Comparison of ENCODE assay signal across 13 cellular contexts in genomic region chr19:46654621-46655152, GRCh38. TPM values are rescaled to one million over a fixed set of nuclear protein-coding genes. Genes with fewer than 3 reads are reported as not detected.
DNase-seq lines count a peak whose midpoint lies in the region; ATAC-seq, FAIRE-seq and TF ChIP-seq lines count a peak whose summit lies in the region.
"Had no signal": no experiment of that assay in that cellular context is flagged by ENCODE, and none has a peak within 500 bp of the region (broad histone marks: within the 10 kb centered on the region; RNA-seq: fewer than 3 reads in every experiment).

No MANE protein-coding gene starts in this region.

- H3K27me3 Mint-ChIP-seq in brain = peaks cover 28% of the 10 kb centered on the region

- H3K27ac ChIP-seq in right cardiac atrium (ENCODE audit: low read length) (peak overlapping the region; percentile 57), osteoblast (ENCODE audit: low read depth, low read length) (no peak overlapping the region), PC-3 (ENCODE audit: low read length) (no peak overlapping the region)

- DNase-seq in G401 (ENCODE audit: low spot score) (peak; percentile 31), right cardiac atrium (peak; percentile 47 to 86 (median 80)), osteoblast (ENCODE audit: insufficient read length, low spot score, missing footprints) (peak; percentile 76), GOT3 (lab: John Stamatoyannopoulos, UW) (no peak), GM19239 (ENCODE audit: insufficient read length, low spot score) (no peak), PC-3 (no peak)
- no peak for DNase-seq in activated CD4-positive, alpha-beta T cell treated with anti-CD3 and anti-CD28 coated beads, Interleukin-2, amount 50 U/mL, for 1 hour
- DNase-seq: activated CD8-positive, alpha-beta memory T cell treated with anti-CD3 and anti-CD28 coated beads, Interleukin-2, amount 10 ng/mL, durations not matched to agents 7 days and 5 days; adrenal gland; NK-92 treated with Interleukin-12 subunit alpha and Interleukin-12 subunit beta, amount 100 ng/mL, for 24 hours; stimulated activated CD4-positive, alpha-beta T cell treated with anti-CD3 and anti-CD28 coated beads, Interleukin-4, amount 100 ng/mL, for 4 hours had no signal

- H3K4me3 ChIP-seq in right cardiac atrium (ENCODE audit: low read length) (no peak overlapping the region), osteoblast (ENCODE audit: insufficient read depth, low read length) (no peak overlapping the region), PC-3 (ENCODE audit: low read length) (no peak overlapping the region)
- H3K4me3 ChIP-seq: adrenal gland had no signal

- H3K27ac Mint-ChIP-seq in brain = peak overlapping the region in 4 of 5 experiments; percentile 50 to 73 (median 65)
- H3K27ac Mint-ChIP-seq: activated CD8-positive, alpha-beta memory T cell treated with anti-CD3 and anti-CD28 coated beads, Interleukin-2, amount 10 ng/mL, durations not matched to agents 7 days and 5 days; T-helper 1 cell treated with Interleukin-12 subunit alpha and Interleukin-12 subunit beta and Interleukin-4 antibody, amounts not matched to agents 30 μg/mL and 1 μg/mL, for 36 hours had no signal

- ATAC-seq in right cardiac atrium = peak; percentile 55 to 67
- no peak for ATAC-seq in PC-3
- ATAC-seq: activated CD8-positive, alpha-beta memory T cell treated with anti-CD3 and anti-CD28 coated beads, Interleukin-2, amount 10 ng/mL, durations not matched to agents 7 days and 5 days had no signal

- H3K79me2 ChIP-seq in osteoblast (ENCODE audit: insufficient read depth, low read length) = no peaks in the 10 kb centered on the region
- no peaks in the 10 kb centered on the region for H3K79me2 ChIP-seq in PC-3 (ENCODE audit: low read length)

- H3K4me2 ChIP-seq in osteoblast (ENCODE audit: insufficient read depth, low read length) (no peak overlapping the region), PC-3 (ENCODE audit: low read length) (no peak overlapping the region)

- intact Hi-C loops in right cardiac atrium (cut with DNase I) = no loop called here
- intact Hi-C loops in PC-3 (cut with micrococcal nuclease) = no loop called here

- H3K9ac ChIP-seq in PC-3 (ENCODE audit: low read length) = no peak overlapping the region

- H3K4me1 ChIP-seq in right cardiac atrium (ENCODE audit: control insufficient read depth, insufficient read depth, low read length) (no peaks in the 10 kb centered on the region), osteoblast (ENCODE audit: insufficient read depth, low read length) (peaks cover 8% of the 10 kb centered on the region), PC-3 (ENCODE audit: insufficient read depth, low read length) (no peaks in the 10 kb centered on the region; the same call in 1 of the 2 replicates)

- H4K20me1 ChIP-seq in osteoblast (ENCODE audit: insufficient read depth, low read length) = peaks cover 2% of the 10 kb centered on the region
- H4K20me1 ChIP-seq in PC-3 (ENCODE audit: low read length) = no peaks in the 10 kb centered on the region

- peak overlapping the region in 3 of 5 experiments; percentile 15 to 32 (median 28) for H3K4me3 Mint-ChIP-seq in brain
- H3K4me3 Mint-ChIP-seq: activated CD8-positive, alpha-beta memory T cell treated with anti-CD3 and anti-CD28 coated beads, Interleukin-2, amount 10 ng/mL, durations not matched to agents 7 days and 5 days; T-helper 1 cell treated with Interleukin-12 subunit alpha and Interleukin-12 subunit beta and Interleukin-4 antibody, amounts not matched to agents 30 μg/mL and 1 μg/mL, for 36 hours had no signal

- peaks cover 0 to 23% (median 11%) of the 10 kb centered on the region in 5 experiments for H3K9me3 Mint-ChIP-seq in brain
- H3K9me3 Mint-ChIP-seq: T-helper 1 cell treated with Interleukin-12 subunit alpha and Interleukin-12 subunit beta and Interleukin-4 antibody, amounts not matched to agents 30 μg/mL and 1 μg/mL, for 36 hours had no signal

- WGBS in right cardiac atrium = 40% methylated on average over 16 of the region's 16 CpGs

- no peak for FAIRE-seq in GM19239 (lab: Jason Lieb, UNC)

- BruUV-seq in PC-3 (replicated peaks; lab: Mats Ljungman, UMichigan) = no TSS peak

- POLR2A ChIA-PET in PC-3 (lab: Charles Lee; ENCODE audit: unreplicated experiment) = no interaction called here

- H3K27me3 ChIP-seq in right cardiac atrium (ENCODE audit: control insufficient read depth, insufficient read depth) = no peaks in the 10 kb centered on the region
- H3K27me3 ChIP-seq in osteoblast (ENCODE audit: insufficient read depth, low read length) = peaks cover 2% of the 10 kb centered on the region
- no peaks in the 10 kb centered on the region for H3K27me3 ChIP-seq in PC-3 (ENCODE audit: low read length)

- H2AFZ ChIP-seq in osteoblast (ENCODE audit: low read length) (peak overlapping the region; percentile 3), PC-3 (ENCODE audit: low read length) (no peak overlapping the region)

- H3K9me3 ChIP-seq in right cardiac atrium (ENCODE audit: control insufficient read depth, low read length) (no peaks in the 10 kb centered on the region), osteoblast (ENCODE audit: low read depth, low read length) (no peaks in the 10 kb centered on the region), PC-3 (ENCODE audit: low read length) (no peaks in the 10 kb centered on the region)
- H3K9me3 ChIP-seq: adrenal gland had no signal

- CTCF ChIA-PET in PC-3 (lab: Charles Lee) = no interaction called here

- no peaks in the 10 kb centered on the region for H3F3A ChIP-seq in PC-3 (ENCODE audit: low read length, unreplicated experiment)

- H3K36me3 ChIP-seq in osteoblast (ENCODE audit: insufficient read depth, low read length) (no peaks in the 10 kb centered on the region), PC-3 (ENCODE audit: low read depth, low read length) (no peaks in the 10 kb centered on the region)
- H3K36me3 ChIP-seq: adrenal gland had no signal

- H3K9me2 ChIP-seq in PC-3 (replicated peaks; ENCODE audit: low read length) = no peaks in the 10 kb centered on the region

- in situ Hi-C loops in G401 (cut with HindIII; ENCODE audit: low sequenced_read_pairs) = no loop called here

- peaks cover 31% of the 10 kb centered on the region for H3K4me1 Mint-ChIP-seq in brain

- H3K36me3 Mint-ChIP-seq in brain = peaks cover 73% of the 10 kb centered on the region

- TF ChIP-seq CTCF in brain (conservative IDR thresholded peaks at IDR 0.05) (no peak), osteoblast (IDR thresholded peaks at IDR 0.05; ENCODE audit: extremely low read depth, low read depth, low read length) (no peak), PC-3 (conservative IDR thresholded peaks at IDR 0.05; ENCODE audit: low read depth, low read length) (no peak)

RNA-seq across cellular contexts. Expression of gene DACT3, which starts 6.3 kb away (rescaled TPM):
- 12.0 and 16.3 TPM in 2 replicates for total RNA-seq in G401 (2014; rRNA removed; shearing (Covaris generic))
- polyA plus RNA-seq in brain (ENCODE audit: insufficient read depth, low read depth, low replicate concordance) (27.4 TPM), right cardiac atrium (28.3 TPM)
- total RNA-seq in right cardiac atrium (10 to 100 TPM; 24.6 to 46.5 (median 37.2) TPM), osteoblast (1.8 and 3.5 TPM in 2 replicates), PC-3 (2014; rRNA removed) (1.9 and 3.1 TPM in 2 replicates)

RNA-seq across cellular contexts. Expression of gene GNG8, which starts 18.7 kb away (rescaled TPM):
- not detected in 2 replicates for total RNA-seq in G401 (2014; rRNA removed; shearing (Covaris generic))
- polyA plus RNA-seq in brain (ENCODE audit: insufficient read depth, low read depth, low replicate concordance) = 12.7 TPM
- 1 to 10 TPM; 3.0 to 7.4 (median 4.7) TPM for total RNA-seq in right cardiac atrium
- polyA plus RNA-seq in right cardiac atrium = not detected
- total RNA-seq in osteoblast = not detected in 2 replicates
- total RNA-seq in PC-3 (2014; rRNA removed) = not detected in 2 replicates
- polyA plus RNA-seq: adrenal gland had no signal

RNA-seq across cellular contexts. Expression of gene PTGIR, which starts 29.8 kb away (rescaled TPM):
- total RNA-seq in G401 (2014; rRNA removed; shearing (Covaris generic)) = 1.7 and 16.2 TPM in 2 replicates
- polyA plus RNA-seq in brain (ENCODE audit: insufficient read depth, low read depth, low replicate concordance) (0.80 TPM), right cardiac atrium (6.7 TPM)
- total RNA-seq in right cardiac atrium (10 to 100 TPM in 2 of 4 donors, 1 to 10 TPM in 2; 7.6 to 13.5 (median 9.5) TPM), osteoblast (2.5 and 2.9 TPM in 2 replicates), PC-3 (2014; rRNA removed) (not detected in 2 replicates)

RNA-seq across cellular contexts. Expression of gene CALM3, which starts 53.6 kb away (rescaled TPM):
- total RNA-seq in G401 (2014; rRNA removed; shearing (Covaris generic)) = 109 and 147 TPM in 2 replicates
- 789 TPM for polyA plus RNA-seq in brain (ENCODE audit: insufficient read depth, low read depth, low replicate concordance)
- 100 to 1,000 TPM; 232 to 357 (median 343) TPM for total RNA-seq in right cardiac atrium
- 365 TPM for polyA plus RNA-seq in right cardiac atrium
- 105 and 124 TPM in 2 replicates for total RNA-seq in osteoblast
- 160 and 217 TPM in 2 replicates for total RNA-seq in PC-3 (2014; rRNA removed)

Comparison
In these comparisons a context has a peak if more than half of its experiments do, and no peak if none do; other contexts are left out.
1. DNase-seq: peak in G401 (single experiment), right cardiac atrium (3 of 3) and osteoblast (single experiment); none in activated CD4-positive, alpha-beta T cell treated with anti-CD3 and anti-CD28 coated beads, Interleukin-2, amount 50 U/mL, for 1 hour (single experiment), GOT3 (single experiment), GM19239 (single experiment) and PC-3 (single experiment).